ENCODE assay signal across 1 cellular context in genomic region chr1:148334339-148335130, GRCh38.
TF ChIP-seq lines count a peak whose summit lies in the region.

No MANE protein-coding gene starts in this region.

TF ChIP-seq in K562, 482 proteins besides CTCF, POLR2A, EP300 and RAD21 (continued from another document and continues in another):
- TF ChIP-seq MNT (conservative IDR thresholded peaks at IDR 0.05) (peak; percentile 69 to 82), ARID1B (IDR thresholded peaks at IDR 0.05) (peak; percentile 55; the same call in 1 of the 2 replicates), ZNF551 (CRISPR knock-in tag; IDR thresholded peaks at IDR 0.05) (peak; percentile 94), ZNF175 (CRISPR knock-in tag; IDR thresholded peaks at IDR 0.05; ENCODE audit: low read depth) (no peak; the same call in 1 of the 2 replicates), JUND (IDR thresholded peaks at IDR 0.05; ENCODE audit: borderline replicate concordance, low read depth, low read length) (peak; percentile 54), JUND (tag; IDR thresholded peaks at IDR 0.05; ENCODE audit: borderline replicate concordance, low read depth, low read length) (peak; percentile 31; the same call in 2 of the 3 replicates), PHF20 (IDR thresholded peaks at IDR 0.05; ENCODE audit: partially characterized antibody) (peak; percentile 66), ILF3 (IDR thresholded peaks at IDR 0.05; ENCODE audit: borderline replicate concordance) (peak; percentile 99), ZNF77 (CRISPR knock-in tag; IDR thresholded peaks at IDR 0.05) (peak; percentile 92), ZFP30 (CRISPR knock-in tag; IDR thresholded peaks at IDR 0.05; ENCODE audit: borderline replicate concordance) (peak; percentile 75; the same call in 1 of the 2 replicates), HIVEP1 (CRISPR knock-in tag; IDR thresholded peaks at IDR 0.05) (0 out of 2 replicates have a peak, but pooled peaks have one; percentile 41), TCF7 (IDR thresholded peaks at IDR 0.05; ENCODE audit: borderline replicate concordance) (peak; percentile 92; the same call in 1 of the 2 replicates), SMC3 (conservative IDR thresholded peaks at IDR 0.05; ENCODE audit: insufficient read depth, low read depth, low read length) (peak; percentile 3; the same call in 1 of the 2 replicates), TBP (optimal IDR thresholded peaks at IDR 0.05; ENCODE audit: low read depth, low read length) (peak; percentile 99), MXD1 (CRISPR knock-in tag; IDR thresholded peaks at IDR 0.05; ENCODE audit: borderline replicate concordance, poor library complexity, severe bottlenecking) (no peak), ZFP1 (CRISPR knock-in tag; IDR thresholded peaks at IDR 0.05) (no peak; the same call in 1 of the 2 replicates), MYNN (IDR thresholded peaks at IDR 0.05) (peak; percentile 90), MYNN (CRISPR knock-in tag; IDR thresholded peaks at IDR 0.05) (no peak), ZBTB12 (CRISPR knock-in tag; IDR thresholded peaks at IDR 0.05) (peak; percentile 88), THAP12 (CRISPR knock-in tag; IDR thresholded peaks at IDR 0.05) (peak; percentile 95), SP1 (CRISPR knock-in tag; IDR thresholded peaks at IDR 0.05) (peak; percentile 91), RFX7 (CRISPR knock-in tag; IDR thresholded peaks at IDR 0.05) (peak; percentile 93), TBL1XR1 (IDR thresholded peaks at IDR 0.05; ENCODE audit: low read length in 2 of 2) (peak; percentile 56 to 65; a peak in 3 of 4 replicates), FIP1L1 (IDR thresholded peaks at IDR 0.05; ENCODE audit: low read depth, low read length, poor library complexity, severe bottlenecking) (peak; percentile 78), ZC3H11A (IDR thresholded peaks at IDR 0.05; ENCODE audit: low read depth, low read length) (no peak), SMARCA4 (IDR thresholded peaks at IDR 0.05) (no peak), MTA3 (IDR thresholded peaks at IDR 0.05; ENCODE audit: borderline replicate concordance) (peak; percentile 98), ATF7 (IDR thresholded peaks at IDR 0.05) (peak; percentile 94), E2F8 (IDR thresholded peaks at IDR 0.05; ENCODE audit: low read depth, partially characterized antibody) (no peak), SMAD1 (IDR thresholded peaks at IDR 0.05; ENCODE audit: low read depth, low read length, partially characterized antibody) (peak; percentile 100), ZNF311 (CRISPR knock-in tag; IDR thresholded peaks at IDR 0.05) (no peak), HMGN3 (IDR thresholded peaks at IDR 0.05; ENCODE audit: borderline replicate concordance, extremely low read depth, insufficient read length, low read depth, low read length) (peak; percentile 57), GATA2 (CRISPR knock-in tag; IDR thresholded peaks at IDR 0.05) (peak; percentile 82), ZNF140 (CRISPR knock-in tag; IDR thresholded peaks at IDR 0.05) (peak; percentile 58; the same call in 1 of the 2 replicates), HNRNPUL1 (IDR thresholded peaks at IDR 0.05; ENCODE audit: low read length) (peak; percentile 96), CBX3 (IDR thresholded peaks at IDR 0.05; ENCODE audit: borderline replicate concordance in 1 of 2, low read length in 2 of 2) (peak in 1 of 2 experiments; percentile 96; a peak in 2 of 3 replicates), CREB1 (IDR thresholded peaks at IDR 0.05) (peak; percentile 92), CREB1 (CRISPR knock-in tag; IDR thresholded peaks at IDR 0.05) (peak; percentile 93), STAG1 (CRISPR knock-in tag; IDR thresholded peaks at IDR 0.05; ENCODE audit: borderline replicate concordance) (peak; percentile 30; the same call in 1 of the 2 replicates), PPARD (CRISPR knock-in tag; IDR thresholded peaks at IDR 0.05) (no peak), SMARCB1 (IDR thresholded peaks at IDR 0.05; ENCODE audit: insufficient read length, low read depth) (no peak), RCOR1 (IDR thresholded peaks at IDR 0.05; ENCODE audit: borderline replicate concordance in 1 of 2, low read depth in 2 of 2, low read length in 2 of 2) (peak in 1 of 2 experiments; percentile 3; a peak in 1 of 4 replicates), YY1 (IDR thresholded peaks at IDR 0.05; ENCODE audit: borderline replicate concordance in 1 of 3, control insufficient read depth in 1 of 3, extremely low read depth in 1 of 3, insufficient read depth in 3 of 3, insufficient read length in 1 of 3, insufficient replicate concordance in 2 of 3, low read depth in 1 of 3, low read length in 2 of 3) (peak in 2 of 3 experiments; percentile 15 to 85)
- TF ChIP-seq, protein P1, sequence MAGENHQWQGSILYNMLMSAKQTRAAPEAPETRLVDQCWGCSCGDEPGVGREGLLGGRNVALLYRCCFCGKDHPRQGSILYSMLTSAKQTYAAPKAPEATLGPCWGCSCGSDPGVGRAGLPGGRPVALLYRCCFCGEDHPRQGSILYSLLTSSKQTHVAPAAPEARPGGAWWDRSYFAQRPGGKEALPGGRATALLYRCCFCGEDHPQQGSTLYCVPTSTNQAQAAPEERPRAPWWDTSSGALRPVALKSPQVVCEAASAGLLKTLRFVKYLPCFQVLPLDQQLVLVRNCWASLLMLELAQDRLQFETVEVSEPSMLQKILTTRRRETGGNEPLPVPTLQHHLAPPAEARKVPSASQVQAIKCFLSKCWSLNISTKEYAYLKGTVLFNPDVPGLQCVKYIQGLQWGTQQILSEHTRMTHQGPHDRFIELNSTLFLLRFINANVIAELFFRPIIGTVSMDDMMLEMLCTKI (IDR thresholded peaks at IDR 0.05; ENCODE audit: partially characterized antibody), result no peak
- TF ChIP-seq, protein P2, sequence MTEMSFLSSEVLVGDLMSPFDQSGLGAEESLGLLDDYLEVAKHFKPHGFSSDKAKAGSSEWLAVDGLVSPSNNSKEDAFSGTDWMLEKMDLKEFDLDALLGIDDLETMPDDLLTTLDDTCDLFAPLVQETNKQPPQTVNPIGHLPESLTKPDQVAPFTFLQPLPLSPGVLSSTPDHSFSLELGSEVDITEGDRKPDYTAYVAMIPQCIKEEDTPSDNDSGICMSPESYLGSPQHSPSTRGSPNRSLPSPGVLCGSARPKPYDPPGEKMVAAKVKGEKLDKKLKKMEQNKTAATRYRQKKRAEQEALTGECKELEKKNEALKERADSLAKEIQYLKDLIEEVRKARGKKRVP (CRISPR knock-in tag; IDR thresholded peaks at IDR 0.05), result peak; percentile 90
- TF ChIP-seq, protein P3, sequence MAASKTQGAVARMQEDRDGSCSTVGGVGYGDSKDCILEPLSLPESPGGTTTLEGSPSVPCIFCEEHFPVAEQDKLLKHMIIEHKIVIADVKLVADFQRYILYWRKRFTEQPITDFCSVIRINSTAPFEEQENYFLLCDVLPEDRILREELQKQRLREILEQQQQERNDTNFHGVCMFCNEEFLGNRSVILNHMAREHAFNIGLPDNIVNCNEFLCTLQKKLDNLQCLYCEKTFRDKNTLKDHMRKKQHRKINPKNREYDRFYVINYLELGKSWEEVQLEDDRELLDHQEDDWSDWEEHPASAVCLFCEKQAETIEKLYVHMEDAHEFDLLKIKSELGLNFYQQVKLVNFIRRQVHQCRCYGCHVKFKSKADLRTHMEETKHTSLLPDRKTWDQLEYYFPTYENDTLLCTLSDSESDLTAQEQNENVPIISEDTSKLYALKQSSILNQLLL (CRISPR knock-in tag; IDR thresholded peaks at IDR 0.05; ENCODE audit: borderline replicate concordance), result 0 out of 2 replicates have a peak, but pooled peaks have one; percentile 29
- TF ChIP-seq, protein P4, sequence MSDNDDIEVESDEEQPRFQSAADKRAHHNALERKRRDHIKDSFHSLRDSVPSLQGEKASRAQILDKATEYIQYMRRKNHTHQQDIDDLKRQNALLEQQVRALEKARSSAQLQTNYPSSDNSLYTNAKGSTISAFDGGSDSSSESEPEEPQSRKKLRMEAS (CRISPR knock-in tag; IDR thresholded peaks at IDR 0.05), result peak; percentile 77
- TF ChIP-seq, protein P5, sequence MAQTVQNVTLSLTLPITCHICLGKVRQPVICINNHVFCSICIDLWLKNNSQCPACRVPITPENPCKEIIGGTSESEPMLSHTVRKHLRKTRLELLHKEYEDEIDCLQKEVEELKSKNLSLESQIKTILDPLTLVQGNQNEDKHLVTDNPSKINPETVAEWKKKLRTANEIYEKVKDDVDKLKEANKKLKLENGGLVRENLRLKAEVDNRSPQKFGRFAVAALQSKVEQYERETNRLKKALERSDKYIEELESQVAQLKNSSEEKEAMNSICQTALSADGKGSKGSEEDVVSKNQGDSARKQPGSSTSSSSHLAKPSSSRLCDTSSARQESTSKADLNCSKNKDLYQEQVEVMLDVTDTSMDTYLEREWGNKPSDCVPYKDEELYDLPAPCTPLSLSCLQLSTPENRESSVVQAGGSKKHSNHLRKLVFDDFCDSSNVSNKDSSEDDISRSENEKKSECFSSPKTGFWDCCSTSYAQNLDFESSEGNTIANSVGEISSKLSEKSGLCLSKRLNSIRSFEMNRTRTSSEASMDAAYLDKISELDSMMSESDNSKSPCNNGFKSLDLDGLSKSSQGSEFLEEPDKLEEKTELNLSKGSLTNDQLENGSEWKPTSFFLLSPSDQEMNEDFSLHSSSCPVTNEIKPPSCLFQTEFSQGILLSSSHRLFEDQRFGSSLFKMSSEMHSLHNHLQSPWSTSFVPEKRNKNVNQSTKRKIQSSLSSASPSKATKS (CRISPR knock-in tag; IDR thresholded peaks at IDR 0.05), result peak; percentile 85
- TF ChIP-seq, protein P6, sequence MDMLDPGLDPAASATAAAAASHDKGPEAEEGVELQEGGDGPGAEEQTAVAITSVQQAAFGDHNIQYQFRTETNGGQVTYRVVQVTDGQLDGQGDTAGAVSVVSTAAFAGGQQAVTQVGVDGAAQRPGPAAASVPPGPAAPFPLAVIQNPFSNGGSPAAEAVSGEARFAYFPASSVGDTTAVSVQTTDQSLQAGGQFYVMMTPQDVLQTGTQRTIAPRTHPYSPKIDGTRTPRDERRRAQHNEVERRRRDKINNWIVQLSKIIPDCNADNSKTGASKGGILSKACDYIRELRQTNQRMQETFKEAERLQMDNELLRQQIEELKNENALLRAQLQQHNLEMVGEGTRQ (CRISPR knock-in tag; IDR thresholded peaks at IDR 0.05), result peak; percentile 31; the same call in 1 of the 2 replicates
